Comparison of ENCODE assay signal across 34 cellular contexts in genomic region chr7:106652092-106652491, GRCh38.
"Had no signal": no experiment of that assay in that cellular context is flagged by ENCODE, and none has a peak within 500 bp of the region (broad histone marks: within the 10 kb centered on the region; RNA-seq: fewer than 3 reads in every experiment).

No MANE protein-coding gene starts in this region.

- H3K27me3 ChIP-seq: MG63 had no signal

- H3K4me3 ChIP-seq: MG63 had no signal

- DNase-seq: Karpas-422, Kasumi-1, MG63, MM.1S, MV-4-11, NCI-H1048, NCI-H1092, NCI-H1092 treated with DMSO at 0.1 percent for 48 hours, NCI-H1105, NCI-H1105 treated with DMSO at 0.1 percent for 48 hours, NCI-H1417, NCI-H1417 treated with DMSO at 0.1 percent for 48 hours, NCI-H1436, NCI-H1436 treated with DMSO at 0.1 percent for 48 hours, NCI-H146, NCI-H1694, NCI-H1694 treated with DMSO at 0.1 percent for 48 hours, NCI-H187, NCI-H187 treated with DMSO at 0.1 percent for 48 hours, NCI-H1930, NCI-H2029, NCI-H2029 treated with DMSO at 0.1 percent for 48 hours, NCI-H2081, NCI-H2081 treated with DMSO at 0.1 percent for 48 hours, NCI-H2107, NCI-H2171, NCI-H2171 treated with DMSO at 0.1 percent for 48 hours, NCI-H2227 treated with DMSO at 0.1 percent for 48 hours, NCI-H226, NCI-H345, NCI-H446, NCI-H446 treated with DMSO at 0.1 percent for 48 hours, NCI-H510A, NCI-H510A treated with DMSO at 0.1 percent for 48 hours had no signal

- H3K9me3 ChIP-seq: MG63 had no signal

- H3K36me3 ChIP-seq: MG63 had no signal
